14 cellular contexts compared by ENCODE assay signal in the genomic region with DNA sequence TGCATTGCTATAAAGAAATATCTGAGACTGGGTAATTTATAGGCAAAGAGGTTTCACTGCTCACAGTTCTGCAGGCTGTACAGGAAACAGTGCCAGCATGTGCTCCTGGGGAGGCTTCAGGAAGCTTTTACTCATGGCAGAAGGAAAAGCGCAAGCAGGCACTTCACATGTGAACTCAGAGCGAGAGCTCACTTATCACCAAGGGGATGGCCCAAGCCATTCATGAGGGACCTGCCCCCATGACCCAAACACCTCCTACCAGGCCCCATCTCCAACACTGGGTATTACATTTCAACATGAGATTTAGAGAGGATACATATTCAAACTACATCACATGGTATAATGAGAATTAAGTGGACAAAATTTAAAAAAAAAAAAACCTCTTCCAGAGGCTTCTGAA. TPM values are rescaled to one million over a fixed set of nuclear protein-coding genes. Genes with fewer than 3 reads are reported as not detected.
DNase-seq lines count a peak whose midpoint lies in the region; TF ChIP-seq lines count a peak whose summit lies in the region.
"Had no signal": no experiment of that assay in that cellular context is flagged by ENCODE, and none has a peak within 500 bp of the region (broad histone marks: within the 10 kb centered on the region; RNA-seq: fewer than 3 reads in every experiment).

No MANE protein-coding gene starts in this region.

- peaks cover 51% of the 10 kb centered on the region for H3K4me1 ChIP-seq in CD8-positive, alpha-beta memory T cell (ENCODE audit: insufficient read depth, low read length)
- no peaks in the 10 kb centered on the region for H3K4me1 ChIP-seq in neural progenitor cell

- H3K4me3 Mint-ChIP-seq in activated CD4-positive, alpha-beta T cell treated with anti-CD3 and anti-CD28 coated beads, Interleukin-2, amount 10 ng/mL, durations not matched to agents 24 days and 14 days = no peak overlapping the region
- peak overlapping the region in 3 of 7 donors; percentile 12 to 47 (median 33) for H3K4me3 Mint-ChIP-seq in CD8-positive, alpha-beta memory T cell
- H3K4me3 Mint-ChIP-seq in activated naive CD8-positive, alpha-beta T cell treated with anti-CD3 and anti-CD28 coated beads for 36 hours = no peak overlapping the region
- H3K4me3 Mint-ChIP-seq in neural progenitor cell = no peak overlapping the region

- CTCF ChIA-PET in CD8-positive, alpha-beta memory T cell (lab: Charles Lee) = no interaction called here

- H2AFZ ChIP-seq in neural progenitor cell (replicated peaks) = no peak overlapping the region
- H2AFZ ChIP-seq: PC-9 had no signal

- no peak overlapping the region for H3K4me3 ChIP-seq in CD8-positive, alpha-beta memory T cell (ENCODE audit: low read length)
- H3K4me3 ChIP-seq in neural progenitor cell = no peak overlapping the region
- H3K4me3 ChIP-seq: A549, PC-9, thoracic aorta had no signal

- POLR2A ChIA-PET in CD8-positive, alpha-beta memory T cell (lab: Charles Lee) = interaction anchor here (0.6 kb wide), 1 partner anchor 9 kb away, joined by 4 read pairs; no protein-coding TSS in a partner anchor

- H3K79me2 ChIP-seq in neural progenitor cell (ENCODE audit: low read depth) = peaks cover 95% of the 10 kb centered on the region

- H3K27me3 ChIP-seq in CD8-positive, alpha-beta memory T cell (ENCODE audit: insufficient read depth, low read length, poor library complexity, severe bottlenecking) = no peaks in the 10 kb centered on the region
- H3K27me3 ChIP-seq in neural progenitor cell = no peaks in the 10 kb centered on the region

- no peak overlapping the region for H3K27ac ChIP-seq in CD8-positive, alpha-beta memory T cell (ENCODE audit: low read depth, low read length)
- peak overlapping the region; percentile 18 for H3K27ac ChIP-seq in neural progenitor cell
- H3K27ac ChIP-seq: A549, PC-9, thoracic aorta had no signal

- H3F3A ChIP-seq in neural progenitor cell (ENCODE audit: low read depth) = peaks cover 8% of the 10 kb centered on the region

- no peak overlapping the region for H3K9ac ChIP-seq in neural progenitor cell

- H3K27me3 Mint-ChIP-seq in activated CD4-positive, alpha-beta T cell treated with anti-CD3 and anti-CD28 coated beads, Interleukin-2, amount 10 ng/mL, durations not matched to agents 24 days and 14 days = no peaks in the 10 kb centered on the region
- H3K27me3 Mint-ChIP-seq in CD8-positive, alpha-beta memory T cell = peaks cover 0 to 1% of the 10 kb centered on the region in 2 donors
- no peaks in the 10 kb centered on the region for H3K27me3 Mint-ChIP-seq in activated naive CD8-positive, alpha-beta T cell treated with anti-CD3 and anti-CD28 coated beads for 36 hours
- H3K27me3 Mint-ChIP-seq in neural progenitor cell (ENCODE audit: insufficient read depth, low read depth) = peaks cover 4% of the 10 kb centered on the region

- peaks cover 33% of the 10 kb centered on the region for H4K20me1 ChIP-seq in neural progenitor cell (ENCODE audit: low read depth)

- H3K9me3 Mint-ChIP-seq in activated CD4-positive, alpha-beta T cell treated with anti-CD3 and anti-CD28 coated beads, Interleukin-2, amount 10 ng/mL, durations not matched to agents 24 days and 14 days = peaks cover 3% of the 10 kb centered on the region
- H3K9me3 Mint-ChIP-seq in CD8-positive, alpha-beta memory T cell = no peaks in the 10 kb centered on the region
- peaks cover 2% of the 10 kb centered on the region for H3K9me3 Mint-ChIP-seq in activated naive CD8-positive, alpha-beta T cell treated with anti-CD3 and anti-CD28 coated beads for 36 hours
- H3K9me3 Mint-ChIP-seq in neural progenitor cell = peaks cover 8% of the 10 kb centered on the region

- H3K36me3 Mint-ChIP-seq in activated CD4-positive, alpha-beta T cell treated with anti-CD3 and anti-CD28 coated beads, Interleukin-2, amount 10 ng/mL, durations not matched to agents 24 days and 14 days (ENCODE audit: low read depth) = peaks cover 27% of the 10 kb centered on the region
- H3K36me3 Mint-ChIP-seq in CD8-positive, alpha-beta memory T cell = peaks cover 0 to 26% (median 13%) of the 10 kb centered on the region in 3 donors
- H3K36me3 Mint-ChIP-seq in activated naive CD8-positive, alpha-beta T cell treated with anti-CD3 and anti-CD28 coated beads for 36 hours = peaks cover 35% of the 10 kb centered on the region
- H3K36me3 Mint-ChIP-seq in neural progenitor cell = peaks cover 28% of the 10 kb centered on the region

- no peaks in the 10 kb centered on the region for H3K36me3 ChIP-seq in CD8-positive, alpha-beta memory T cell (ENCODE audit: insufficient read depth, low read length)
- no peaks in the 10 kb centered on the region for H3K36me3 ChIP-seq in neural progenitor cell
- H3K36me3 ChIP-seq: thoracic aorta had no signal

- DNase-seq in activated CD4-positive, alpha-beta T cell treated with anti-CD3 and anti-CD28 coated beads, Interleukin-2, amount 10 ng/mL, durations not matched to agents 24 days and 14 days = no peak
- no peak for DNase-seq in activated CD4-positive, alpha-beta T cell treated with anti-CD3 and anti-CD28 coated beads for 4 hours
- no peak for DNase-seq in CD8-positive, alpha-beta memory T cell
- no peak for DNase-seq in activated naive CD8-positive, alpha-beta T cell treated with anti-CD3 and anti-CD28 coated beads for 36 hours
- DNase-seq in neural progenitor cell (ENCODE audit: low spot score) (no peak), OCI-M2 (lab: John Stamatoyannopoulos, UW; ENCODE audit: unreplicated experiment) (no peak), amniotic stem cell (lab: John Stamatoyannopoulos, UW) (no peak), activated gamma-delta T cell (lab: John Stamatoyannopoulos, UW) (no peak)
- DNase-seq: amygdala, MM.1S, NCI-H226, PC-9 had no signal

- intact Hi-C loops in activated CD4-positive, alpha-beta T cell treated with anti-CD3 and anti-CD28 coated beads, Interleukin-2, amount 10 ng/mL, durations not matched to agents 24 days and 14 days (cut with micrococcal nuclease) = no loop called here

- peak overlapping the region; percentile 52 for H3K27ac Mint-ChIP-seq in activated CD4-positive, alpha-beta T cell treated with anti-CD3 and anti-CD28 coated beads, Interleukin-2, amount 10 ng/mL, durations not matched to agents 24 days and 14 days
- peak overlapping the region in 5 of 8 donors; percentile 1 to 62 (median 42) for H3K27ac Mint-ChIP-seq in CD8-positive, alpha-beta memory T cell
- peak overlapping the region; percentile 20 for H3K27ac Mint-ChIP-seq in activated naive CD8-positive, alpha-beta T cell treated with anti-CD3 and anti-CD28 coated beads for 36 hours
- H3K27ac Mint-ChIP-seq in neural progenitor cell = no peak overlapping the region

- H3K9me3 ChIP-seq in CD8-positive, alpha-beta memory T cell (ENCODE audit: low read length) = no peaks in the 10 kb centered on the region
- H3K9me3 ChIP-seq in neural progenitor cell (ENCODE audit: low read depth) = no peaks in the 10 kb centered on the region
- H3K9me3 ChIP-seq: A549, thoracic aorta had no signal

- H3K4me2 ChIP-seq in neural progenitor cell = no peak overlapping the region
- H3K4me2 ChIP-seq: A549, PC-9 had no signal

- TF ChIP-seq CTCF in neural progenitor cell (IDR thresholded peaks at IDR 0.05) = no peak

- peaks cover 39% of the 10 kb centered on the region for H3K4me1 Mint-ChIP-seq in activated CD4-positive, alpha-beta T cell treated with anti-CD3 and anti-CD28 coated beads, Interleukin-2, amount 10 ng/mL, durations not matched to agents 24 days and 14 days
- peaks cover 53 to 81% (median 65%) of the 10 kb centered on the region in 3 donors for H3K4me1 Mint-ChIP-seq in CD8-positive, alpha-beta memory T cell
- peaks cover 41% of the 10 kb centered on the region for H3K4me1 Mint-ChIP-seq in activated naive CD8-positive, alpha-beta T cell treated with anti-CD3 and anti-CD28 coated beads for 36 hours
- peaks cover 14% of the 10 kb centered on the region for H3K4me1 Mint-ChIP-seq in neural progenitor cell

RNA-seq across cellular contexts. Expression of gene WASF2, which starts 13.7 kb away (rescaled TPM):
- 109 TPM in 2 replicates for total RNA-seq in activated CD4-positive, alpha-beta T cell treated with anti-CD3 and anti-CD28 coated beads, Interleukin-2, amount 10 ng/mL, durations not matched to agents 24 days and 14 days
- total RNA-seq in CD8-positive, alpha-beta memory T cell = 100 to 1,000 TPM; 120 to 128 TPM
- 64.1 TPM for polyA plus RNA-seq in CD8-positive, alpha-beta memory T cell
- 100 to 1,000 TPM; 103 TPM for total RNA-seq in activated naive CD8-positive, alpha-beta T cell treated with anti-CD3 and anti-CD28 coated beads for 36 hours
- 31.4 and 35.0 TPM in 2 replicates for total RNA-seq in neural progenitor cell (ENCODE audit: low replicate concordance)
